Comparison of ENCODE assay signal across 22 cellular contexts in the genomic region with DNA sequence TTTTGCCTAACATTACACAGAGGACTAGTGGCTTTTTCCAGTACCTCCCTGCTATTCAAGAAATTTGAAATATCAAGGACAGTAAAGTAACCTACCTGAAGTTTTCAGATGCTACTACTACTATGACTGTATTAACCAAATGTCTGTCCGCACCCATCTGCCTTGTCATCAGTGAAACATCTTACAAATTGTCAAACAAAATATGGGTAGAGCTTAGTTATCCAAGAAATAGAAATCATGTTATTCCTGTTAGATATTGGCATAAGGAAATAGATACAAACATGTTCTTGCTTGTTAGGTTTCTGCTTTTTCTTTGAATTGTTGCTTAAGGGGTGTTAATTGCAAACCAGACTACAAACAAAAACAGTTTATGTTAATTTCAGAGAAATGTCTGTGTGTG.
DNase-seq lines count a peak whose midpoint lies in the region; TF ChIP-seq lines count a peak whose summit lies in the region.
"Had no signal": no experiment of that assay in that cellular context is flagged by ENCODE, and none has a peak within 500 bp of the region (broad histone marks: within the 10 kb centered on the region; RNA-seq: fewer than 3 reads in every experiment).

No MANE protein-coding gene starts in this region.

- no peak overlapping the region for H3K18ac ChIP-seq in mesenchymal stem cell (ENCODE audit: low read depth in 1 of 2, low read length in 2 of 2)

- H2AFZ ChIP-seq in mesenchymal stem cell (ENCODE audit: low read depth, low read length), result no peak overlapping the region

- no CpG with 5 or more reads among the region's 1 CpG for WGBS in mesenchymal stem cell
- 93 to 100% methylated on average over 1 of the region's 1 CpG for WGBS in thyroid gland, 2 donors

- H3K9me3 ChIP-seq in mesenchymal stem cell (ENCODE audit: control insufficient read depth, low read length) (no peaks in the 10 kb centered on the region), thyroid gland (no peaks in the 10 kb centered on the region)
- H3K9me3 ChIP-seq: body of pancreas had no signal

- H3K27ac ChIP-seq in mesenchymal stem cell (ENCODE audit: low read length, poor library complexity, severe bottlenecking) (no peak overlapping the region), thyroid gland (peak overlapping the region; percentile 38 to 68 (median 47))
- H3K27ac ChIP-seq: body of pancreas, KMS-11, VCaP had no signal

- H3K27me3 Mint-ChIP-seq in HFFc6 (ENCODE audit: insufficient read depth) (peaks cover 2% of the 10 kb centered on the region; the same call in 1 of the 2 replicates), brain (no peaks in the 10 kb centered on the region)
- H3K27me3 Mint-ChIP-seq: activated CD8-positive, alpha-beta T cell treated with anti-CD3 and anti-CD28 coated beads for 36 hours had no signal

- peak overlapping the region; percentile 85 for H3K9ac ChIP-seq in mesenchymal stem cell (ENCODE audit: low read length)
- H3K9ac ChIP-seq: KMS-11 had no signal

- no peak overlapping the region for H2BK5ac ChIP-seq in mesenchymal stem cell (ENCODE audit: low read depth, low read length, poor library complexity, severe bottlenecking)

- H4K91ac ChIP-seq in mesenchymal stem cell (ENCODE audit: low read length), result no peak overlapping the region

- H3K4me1 ChIP-seq in mesenchymal stem cell (ENCODE audit: control insufficient read depth, insufficient read depth, low read depth, low read length) (no peaks in the 10 kb centered on the region), thyroid gland (no peaks in the 10 kb centered on the region)
- H3K4me1 ChIP-seq: body of pancreas had no signal

- intact Hi-C loops in thyroid gland (cut with DNase I), result no loop called here

- H3K14ac ChIP-seq in mesenchymal stem cell (ENCODE audit: low read length in 2 of 2), result no peak overlapping the region

- H2BK120ac ChIP-seq in mesenchymal stem cell (ENCODE audit: low read depth, low read length), result no peak overlapping the region

- H3K27me3 ChIP-seq in mesenchymal stem cell (ENCODE audit: control insufficient read depth in 1 of 2, insufficient read depth in 1 of 2, low read length in 2 of 2) (peaks cover 0 to 42% of the 10 kb centered on the region in 2 experiments), thyroid gland (no peaks in the 10 kb centered on the region)
- H3K27me3 ChIP-seq: body of pancreas had no signal

- no peaks in the 10 kb centered on the region for H3K9me3 Mint-ChIP-seq in HFFc6
- no peaks in the 10 kb centered on the region for H3K9me3 Mint-ChIP-seq in brain
- H3K9me3 Mint-ChIP-seq: activated CD8-positive, alpha-beta T cell treated with anti-CD3 and anti-CD28 coated beads for 36 hours; neural crest cell; stimulated activated naive B cell treated with anti-CD40 and anti-IgM and Interleukin-4, amounts not matched to agents 10 μg/mL and 1 μg/mL and 100 μg/mL, for 72 hours had no signal

- H3K36me3 Mint-ChIP-seq in HFFc6 (ENCODE audit: low read depth) (peaks cover 5% of the 10 kb centered on the region; the same call in 1 of the 2 replicates), brain (peaks cover 17% of the 10 kb centered on the region)
- H3K36me3 Mint-ChIP-seq: stimulated activated naive B cell treated with anti-CD40 and anti-IgM and Interleukin-4, amounts not matched to agents 10 μg/mL and 1 μg/mL and 100 μg/mL, for 72 hours had no signal

- no peak overlapping the region for H4K8ac ChIP-seq in mesenchymal stem cell (ENCODE audit: low read length)

- H3K27ac Mint-ChIP-seq in HFFc6 (peak overlapping the region; percentile 88), brain (peak overlapping the region in 3 of 5 experiments; percentile 21 to 89 (median 59))
- H3K27ac Mint-ChIP-seq: activated CD8-positive, alpha-beta T cell treated with anti-CD3 and anti-CD28 coated beads for 36 hours; stimulated activated naive B cell treated with anti-CD40 and anti-IgM and Interleukin-4, amounts not matched to agents 10 μg/mL and 1 μg/mL and 100 μg/mL, for 72 hours had no signal

- H3K79me1 ChIP-seq in mesenchymal stem cell (replicated peaks; ENCODE audit: low read length, poor library complexity, severe bottlenecking), result no peaks in the 10 kb centered on the region

- no peak overlapping the region for H3K23ac ChIP-seq in mesenchymal stem cell (ENCODE audit: low read length in 2 of 2)

- H2BK15ac ChIP-seq in mesenchymal stem cell (ENCODE audit: low read depth, poor library complexity, severe bottlenecking), result no peak overlapping the region

- H2BK12ac ChIP-seq in mesenchymal stem cell (ENCODE audit: low read length in 2 of 2), result no peak overlapping the region

- H3K4ac ChIP-seq in mesenchymal stem cell (ENCODE audit: low read depth in 1 of 2, low read length in 2 of 2), result no peak overlapping the region

- H3K4me1 Mint-ChIP-seq in HFFc6 (ENCODE audit: low read depth) (peaks cover 41% of the 10 kb centered on the region), brain (peaks cover 22% of the 10 kb centered on the region)
- H3K4me1 Mint-ChIP-seq: stimulated activated naive B cell treated with anti-CD40 and anti-IgM and Interleukin-4, amounts not matched to agents 10 μg/mL and 1 μg/mL and 100 μg/mL, for 72 hours had no signal

- no peak overlapping the region for H3K4me3 ChIP-seq in mesenchymal stem cell (ENCODE audit: insufficient read depth in 1 of 2, low read depth in 1 of 2, low read length in 2 of 2)
- H3K4me3 ChIP-seq in thyroid gland (replicated peaks in 1 of 3), result no peak overlapping the region
- H3K4me3 ChIP-seq: body of pancreas had no signal

- H3K4me2 ChIP-seq in mesenchymal stem cell (ENCODE audit: low read length, poor library complexity, severe bottlenecking), result no peak overlapping the region
- H3K4me2 ChIP-seq: KMS-11 had no signal

- H3K36me3 ChIP-seq in mesenchymal stem cell (ENCODE audit: control insufficient read depth in 1 of 2, insufficient read depth in 2 of 2, low read depth in 1 of 2, low read length in 2 of 2) (peaks cover 0 to 30% of the 10 kb centered on the region in 2 experiments), thyroid gland (no peaks in the 10 kb centered on the region)

- DNase-seq in HFFc6 (no peak), mesenchymal stem cell (no peak), thyroid gland (no peak), HK-2 (ENCODE audit: unreplicated experiment) (no peak), midbrain (lab: John Stamatoyannopoulos, UW) (no peak), UCSD-AML1 (lab: John Stamatoyannopoulos, UW; ENCODE audit: unreplicated experiment) (no peak)
- DNase-seq: activated CD8-positive, alpha-beta T cell treated with anti-CD3 and anti-CD28 coated beads for 36 hours; activated naive CD4-positive, alpha-beta T cell treated with anti-CD3 and anti-CD28 coated beads, Interleukin-2, amount 50 U/mL, for 16 hours; activated T-cell treated with anti-CD3 and anti-CD28 coated beads, Interleukin-2, amount 50 U/mL, for 48 hours; body of pancreas; COR-L47; kidney glomerular epithelial cell; NCI-H1048; NCI-H2081; NCI-H510A treated with DMSO at 0.1 percent for 48 hours; stimulated activated CD4-positive, alpha-beta T cell treated with anti-CD3 and anti-CD28 coated beads, Interleukin-15, amount 100 ng/mL, for 24 hours; stimulated activated naive B cell treated with anti-CD40 and anti-IgM and Interleukin-4, amounts not matched to agents 10 μg/mL and 1 μg/mL and 100 μg/mL, for 72 hours; T-helper 1 cell had no signal

- TF ChIP-seq CTCF in HFFc6 (IDR thresholded peaks at IDR 0.05) (no peak), brain (conservative IDR thresholded peaks at IDR 0.05) (no peak), thyroid gland (IDR thresholded peaks at IDR 0.05) (no peak)

- peak overlapping the region; percentile 46; the same call in 1 of the 2 replicates for H3K4me3 Mint-ChIP-seq in HFFc6
- H3K4me3 Mint-ChIP-seq in brain, result no peak overlapping the region
- H3K4me3 Mint-ChIP-seq: activated CD8-positive, alpha-beta T cell treated with anti-CD3 and anti-CD28 coated beads for 36 hours; stimulated activated naive B cell treated with anti-CD40 and anti-IgM and Interleukin-4, amounts not matched to agents 10 μg/mL and 1 μg/mL and 100 μg/mL, for 72 hours had no signal

- TF ChIP-seq POLR2A in thyroid gland (IDR thresholded peaks at IDR 0.05), result no peak

- H2AK5ac ChIP-seq in mesenchymal stem cell (ENCODE audit: low read length, severe bottlenecking), result no peak overlapping the region
